1 cellular context compared by ENCODE assay signal in the genomic region with DNA sequence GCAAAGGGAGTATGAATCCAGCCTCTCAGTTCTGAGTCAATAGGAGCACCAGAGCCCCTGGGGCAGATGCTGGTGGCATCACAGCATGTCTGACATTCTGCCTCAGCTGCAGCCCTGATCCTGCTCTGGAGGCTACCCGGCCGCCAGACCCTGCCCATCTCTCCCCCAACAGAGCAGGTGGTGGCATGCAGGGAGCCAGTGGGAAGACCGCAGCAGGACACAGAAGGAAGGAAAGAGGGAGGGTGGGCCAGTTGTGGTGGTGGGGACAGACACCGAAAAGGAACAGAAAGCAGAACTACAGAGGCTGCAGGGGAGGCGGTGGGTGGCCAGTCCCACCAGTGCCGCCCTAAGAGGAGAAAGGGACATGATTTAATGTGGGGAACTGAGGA.
TF ChIP-seq lines count a peak whose summit lies in the region.

No MANE protein-coding gene starts in this region.

TF ChIP-seq in GM12878, 131 proteins besides CTCF, POLR2A, EP300 and RAD21:
- TF ChIP-seq RUNX3 (IDR thresholded peaks at IDR 0.05; ENCODE audit: low read length) (peak; percentile 55; the same call in 1 of the 2 replicates), HDGF (IDR thresholded peaks at IDR 0.05) (0 out of 2 replicates have a peak, but pooled peaks have one; percentile 0), SPI1 (IDR thresholded peaks at IDR 0.05; ENCODE audit: borderline replicate concordance, insufficient read depth, low read depth, low read length) (peak; percentile 8; the same call in 1 of the 2 replicates), MTA3 (IDR thresholded peaks at IDR 0.05; ENCODE audit: borderline replicate concordance, low read length) (no peak), HDAC6 (IDR thresholded peaks at IDR 0.05; ENCODE audit: unreplicated experiment) (no peak)
